Comparison of ENCODE assay signal across 6 cellular contexts in the genomic region with DNA sequence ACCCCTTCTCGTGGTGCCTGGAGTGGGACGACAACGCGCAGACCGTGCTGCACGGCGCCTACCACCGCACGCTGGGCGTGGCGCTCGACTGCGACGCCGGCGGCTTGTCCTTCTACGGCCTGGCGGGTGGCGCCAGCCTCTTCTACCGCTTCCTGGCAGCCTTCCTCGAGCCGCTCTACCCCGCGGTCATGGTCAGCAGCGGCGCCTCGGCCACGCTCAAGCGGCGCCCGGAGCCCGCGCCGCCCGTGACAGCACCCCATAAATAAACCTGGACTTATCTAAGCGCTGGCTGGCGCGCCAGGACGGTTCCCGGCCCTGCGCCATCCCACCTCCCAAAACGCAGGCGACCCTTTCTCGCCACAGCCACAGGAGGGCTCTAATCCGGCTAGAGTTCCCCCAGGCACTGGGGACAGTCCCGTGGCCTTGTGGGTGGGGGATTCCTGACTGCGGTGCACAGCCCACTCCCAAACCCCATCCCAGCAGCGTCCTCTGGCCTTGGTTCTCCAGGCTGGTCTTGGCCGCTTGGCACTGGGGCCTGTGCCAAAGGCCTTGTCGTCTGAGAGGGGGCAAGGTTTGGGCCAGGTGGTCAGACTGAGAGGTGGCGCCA. TPM values are rescaled to one million over a fixed set of nuclear protein-coding genes. Genes with fewer than 3 reads are reported as not detected.
DNase-seq lines count a peak whose midpoint lies in the region; ATAC-seq and TF ChIP-seq lines count a peak whose summit lies in the region.

No MANE protein-coding gene starts in this region.

- no peaks in the 10 kb centered on the region for H3K79me2 ChIP-seq in Karpas-422 (ENCODE audit: low read length)

- H3K27me3 ChIP-seq in Karpas-422 (ENCODE audit: low read length) (no peaks in the 10 kb centered on the region), adrenal gland (no peaks in the 10 kb centered on the region)

- H3K27ac ChIP-seq in Karpas-422 (ENCODE audit: low read length): no peak overlapping the region
- peak overlapping the region in 2 of 5 donors; percentile 8 to 47 for H3K27ac ChIP-seq in adrenal gland

- peak; percentile 79 for ATAC-seq in mucosa of descending colon

- no peaks in the 10 kb centered on the region for H3K36me3 ChIP-seq in Karpas-422 (ENCODE audit: insufficient read depth, low read length)
- H3K36me3 ChIP-seq in adrenal gland (replicated peaks in 1 of 2): no peaks in the 10 kb centered on the region
- H3K36me3 ChIP-seq in mucosa of descending colon (ENCODE audit: low read depth): no peaks in the 10 kb centered on the region

- TF ChIP-seq CTCF in adrenal gland (IDR thresholded peaks at IDR 0.05) (peak in 2 of 6 experiments; percentile 8 to 12), mucosa of descending colon (IDR thresholded peaks at IDR 0.05) (peak; percentile 20)

- intact Hi-C loops in adrenal gland (cut with DNase I): no loop called here
- intact Hi-C loops in mucosa of descending colon (cut with DNase I, micrococcal nuclease): no loop called here

- WGBS in adrenal gland, 4 donors: 2 to 16% (median 4%) methylated on average over 5 to 49 of the region's 51 CpGs

- H2AFZ ChIP-seq in Karpas-422 (ENCODE audit: low read length): peak overlapping the region; percentile 18; the same call in 1 of the 2 replicates

- TF ChIP-seq POLR2A in adrenal gland (IDR thresholded peaks at IDR 0.05): no peak

- H3K9me3 ChIP-seq in Karpas-422 (ENCODE audit: low read length): no peaks in the 10 kb centered on the region
- H3K9me3 ChIP-seq in adrenal gland (replicated peaks in 1 of 3): no peaks in the 10 kb centered on the region
- H3K9me3 ChIP-seq in mucosa of descending colon: no peaks in the 10 kb centered on the region

- peak overlapping the region; percentile 59 for H3K9ac ChIP-seq in Karpas-422 (ENCODE audit: low read length)

- H3K4me3 ChIP-seq in Karpas-422 (ENCODE audit: low read length): peak overlapping the region; percentile 62
- peak overlapping the region in 1 of 4 donors; percentile 50 for H3K4me3 ChIP-seq in adrenal gland
- H3K4me3 ChIP-seq in mucosa of descending colon: no peak overlapping the region

- H3K4me1 ChIP-seq in Karpas-422 (ENCODE audit: low read length) (peaks cover 14% of the 10 kb centered on the region), adrenal gland (replicated peaks in 1 of 2) (peaks cover 14 to 38% of the 10 kb centered on the region in 2 donors), mucosa of descending colon (ENCODE audit: low read depth) (peaks cover 46% of the 10 kb centered on the region)

- H3K4me2 ChIP-seq in Karpas-422 (ENCODE audit: low read depth, low read length, poor library complexity, severe bottlenecking): peak overlapping the region; percentile 67

- H4K20me1 ChIP-seq in Karpas-422 (ENCODE audit: insufficient read depth, low read depth, low read length): no peaks in the 10 kb centered on the region

- peak; percentile 67 for DNase-seq in COLO668 (lab: John Stamatoyannopoulos, UW; ENCODE audit: unreplicated experiment)
- peak; percentile 68 for DNase-seq in Karpas-422
- DNase-seq in adrenal gland: peak; percentile 63 to 84 (median 77)
- DNase-seq in mucosa of descending colon: peak in 2 of 3 donors; percentile 76 to 85
- DNase-seq in NCI-H1417 treated with DMSO at 0.1 percent for 48 hours (lab: John Stamatoyannopoulos, UW): no peak
- no peak for DNase-seq in hepatic stellate cell (ENCODE audit: low spot score)

- no peaks in the 10 kb centered on the region for H3K9me2 ChIP-seq in Karpas-422 (replicated peaks; ENCODE audit: insufficient read depth, low read length)

RNA-seq across cellular contexts. Expression of a gene that starts 10.2 kb away (rescaled TPM):
- not detected in 2 replicates for total RNA-seq in Karpas-422 (2014; rRNA removed; shearing (Covaris generic); ENCODE audit: low replicate concordance)
- total RNA-seq in adrenal gland: 1 to 10 TPM in 7 of 8 donors, under 1 TPM in 1; 0.91 to 3.0 (median 1.7) TPM
- polyA plus RNA-seq in adrenal gland: 1 to 10 TPM in 2 of 3 donors, under 1 TPM in 1; 0.77 to 3.9 (median 2.1) TPM
- 10 to 100 TPM; 18.2 to 58.8 (median 26.4) TPM for total RNA-seq in mucosa of descending colon

RNA-seq across cellular contexts. Expression of a gene that starts 30.6 kb away (rescaled TPM):
- total RNA-seq in Karpas-422 (2014; rRNA removed; shearing (Covaris generic); ENCODE audit: low replicate concordance): 21.0 and 24.7 TPM in 2 replicates
- total RNA-seq in adrenal gland (10 to 100 TPM; 38.2 to 49.2 (median 41.8) TPM), mucosa of descending colon (10 to 100 TPM; 19.1 to 30.0 (median 21.2) TPM)
- 10 to 100 TPM; 20.6 to 52.4 (median 24.3) TPM for polyA plus RNA-seq in adrenal gland

RNA-seq across cellular contexts. Expression of a gene that starts 30.8 kb away (rescaled TPM):
- 186 and 187 TPM in 2 replicates for total RNA-seq in Karpas-422 (2014; rRNA removed; shearing (Covaris generic); ENCODE audit: low replicate concordance)
- total RNA-seq in adrenal gland (100 to 1,000 TPM; 215 to 452 (median 276) TPM), mucosa of descending colon (100 to 1,000 TPM; 292 to 362 (median 338) TPM)
- polyA plus RNA-seq in adrenal gland: 100 to 1,000 TPM; 393 to 826 (median 646) TPM

RNA-seq across cellular contexts. Expression of a gene that starts 32.2 kb away (rescaled TPM):
- total RNA-seq in Karpas-422 (2014; rRNA removed; shearing (Covaris generic); ENCODE audit: low replicate concordance): 6.1 and 12.8 TPM in 2 replicates
- total RNA-seq in adrenal gland (10 to 100 TPM in 1 of 8 donors, 1 to 10 TPM in 7; 4.9 to 13.8 (median 9.0) TPM), mucosa of descending colon (10 to 100 TPM; 16.7 to 24.3 (median 18.3) TPM)
- 1 to 10 TPM; 5.5 to 7.1 (median 5.8) TPM for polyA plus RNA-seq in adrenal gland

RNA-seq across cellular contexts. Expression of a gene that starts 53.9 kb away (rescaled TPM):
- 43.6 and 174 TPM in 2 replicates for total RNA-seq in Karpas-422 (2014; rRNA removed; shearing (Covaris generic); ENCODE audit: low replicate concordance)
- total RNA-seq in adrenal gland (100 to 1,000 TPM in 1 of 8 donors, 10 to 100 TPM in 7; 33.4 to 112 (median 62.9) TPM), mucosa of descending colon (10 to 100 TPM; 57.2 to 97.6 (median 75.4) TPM)
- 100 to 1,000 TPM in 2 of 3 donors, 10 to 100 TPM in 1; 20.6 to 124 (median 114) TPM for polyA plus RNA-seq in adrenal gland

Comparison
In these comparisons a context has a peak if more than half of its experiments do, and no peak if none do; other contexts are left out.
1. DNase-seq: peak in COLO668 (single experiment), Karpas-422 (single experiment), adrenal gland (7 of 7) and mucosa of descending colon (2 of 3); none in NCI-H1417 treated with DMSO at 0.1 percent for 48 hours (single experiment) and hepatic stellate cell (single experiment).
2. RNA of a gene that starts 10.2 kb away (total RNA-seq): 18.2 to 58.8 TPM in mucosa of descending colon; 0.91 to 3.0 TPM in adrenal gland and not detected in Karpas-422; every median in the first group is over 4 times any median in the second.